In genomic region chr12:3520711-3521110, GRCh38 we compare ENCODE assay signal across 31 cellular contexts. TPM values are rescaled to one million over a fixed set of nuclear protein-coding genes. Genes with fewer than 3 reads are reported as not detected.
DNase-seq lines count a peak whose midpoint lies in the region; ATAC-seq, FAIRE-seq and TF ChIP-seq lines count a peak whose summit lies in the region.
"Had no signal": no experiment of that assay in that cellular context is flagged by ENCODE, and none has a peak within 500 bp of the region (broad histone marks: within the 10 kb centered on the region; RNA-seq: fewer than 3 reads in every experiment).

No MANE protein-coding gene starts in this region.

- dilution Hi-C loops in keratinocyte (cut with MboI; ENCODE audit: extremely low pct_ligation_motif_present, low sequenced_read_pairs) = no loop called here

- DNase-seq in DMS53 (lab: John Stamatoyannopoulos, UW) (peak; percentile 100), NCI-H1105 treated with DMSO at 0.1 percent for 48 hours (lab: John Stamatoyannopoulos, UW) (peak; percentile 59), NCI-H510A treated with DMSO at 0.1 percent for 48 hours (lab: John Stamatoyannopoulos, UW) (peak; percentile 75), keratinocyte (ENCODE audit: low read depth, low spot score) (no peak), NCI-H526 treated with DMSO at 0.1 percent for 48 hours (lab: John Stamatoyannopoulos, UW) (no peak), NCI-H2171 (lab: John Stamatoyannopoulos, UW) (no peak), Right ventricle myocardium superior (no peak)
- no peak for DNase-seq in effector CD4-positive, alpha-beta T cell
- DNase-seq: activated CD4-positive, alpha-beta T cell treated with anti-CD3 and anti-CD28 coated beads, Interleukin-2, amount 50 U/mL, for 4 hours; activated CD8-positive, alpha-beta memory T cell treated with anti-CD3 and anti-CD28 coated beads, Interleukin-2, amount 10 ng/mL, durations not matched to agents 7 days and 5 days; activated gamma-delta T cell; activated naive CD8-positive, alpha-beta T cell treated with anti-CD3 and anti-CD28 coated beads for 36 hours; activated T-cell treated with anti-CD3 and anti-CD28 coated beads, Interleukin-2, amount 50 U/mL, for 4 hours; CD4-positive, alpha-beta T cell; HCEC 1CT; KG1; naive B cell; right lobe of liver; stimulated activated naive CD8-positive, alpha-beta T cell treated with anti-CD3 and anti-CD28 coated beads, Interleukin-15, amount 100 ng/mL, for 72 hours had no signal

- H2AFZ ChIP-seq in keratinocyte (ENCODE audit: control insufficient read depth, low read length) = no peak overlapping the region

- H3K27me3 ChIP-seq in keratinocyte (ENCODE audit: control insufficient read depth, extremely low read depth, insufficient read depth, low read length) = no peaks in the 10 kb centered on the region
- H3K27me3 ChIP-seq: MG63, right lobe of liver had no signal

- no peaks in the 10 kb centered on the region for H3K36me3 ChIP-seq in keratinocyte (ENCODE audit: control insufficient read depth in 2 of 2, extremely low read depth in 1 of 2, insufficient read depth in 2 of 2, low read length in 2 of 2)
- H3K36me3 ChIP-seq: MG63, prostate gland, right lobe of liver had no signal

- no peak for ATAC-seq in Right ventricle myocardium superior (ENCODE audit: poor library complexity)
- ATAC-seq: activated CD4-positive, CD25-positive, alpha-beta regulatory T cell treated with anti-CD3 and anti-CD28 coated beads, Interleukin-2, amount 50 U/mL, for 24 hours; activated CD8-positive, alpha-beta memory T cell treated with anti-CD3 and anti-CD28 coated beads, Interleukin-2, amount 10 ng/mL, durations not matched to agents 7 days and 5 days; activated T-cell treated with anti-CD3 and anti-CD28 coated beads, Interleukin-2, amount 50 U/mL, for 4 hours; right lobe of liver; Right ventricle myocardium inferior; SK-N-SH treated with all-trans-retinoic acid at 6 μM for 48 hours; stimulated activated naive CD8-positive, alpha-beta T cell treated with anti-CD3 and anti-CD28 coated beads, Interleukin-15, amount 100 ng/mL, for 72 hours had no signal

- no peak overlapping the region for H3K9ac ChIP-seq in keratinocyte (ENCODE audit: control insufficient read depth, extremely low read depth, insufficient read depth, low read length)

- peak; percentile 39 for FAIRE-seq in keratinocyte (lab: Jason Lieb, UNC)
- FAIRE-seq: bronchial epithelial cell, GM12891, TTC549 had no signal

- no peak for TF ChIP-seq CTCF in keratinocyte (optimal IDR thresholded peaks at IDR 0.05 in 1 of 3, IDR thresholded peaks at IDR 0.05 in 1 of 3, conservative IDR thresholded peaks at IDR 0.05 in 1 of 3; ENCODE audit: extremely low read depth in 1 of 3, insufficient read depth in 2 of 3, low read length in 3 of 3)

- H3K9me1 ChIP-seq in keratinocyte (ENCODE audit: control insufficient read depth, extremely low read depth, insufficient read depth, low read length) = no peaks in the 10 kb centered on the region

- no peak overlapping the region for H3K4me3 ChIP-seq in keratinocyte (ENCODE audit: control insufficient read depth in 2 of 3, extremely low read depth in 1 of 3, insufficient read depth in 2 of 3, low read depth in 1 of 3, low read length in 3 of 3)
- H3K4me3 ChIP-seq: MG63, prostate gland, right lobe of liver had no signal

- H3K9me3 ChIP-seq in keratinocyte (ENCODE audit: control insufficient read depth, low read depth, low read length) = no peaks in the 10 kb centered on the region
- H3K9me3 ChIP-seq: MG63, prostate gland, right lobe of liver had no signal

- H3K27ac ChIP-seq in keratinocyte (ENCODE audit: control insufficient read depth, insufficient read depth, low read length) = no peak overlapping the region
- H3K27ac ChIP-seq: HL-60, prostate gland, right lobe of liver had no signal

- intact Hi-C loops in Right ventricle myocardium superior (cut with DNase I) = no loop called here

- H4K20me1 ChIP-seq in keratinocyte (ENCODE audit: control insufficient read depth, extremely low read depth, insufficient read depth, low read length) = no peaks in the 10 kb centered on the region

- H3K4me2 ChIP-seq in keratinocyte (ENCODE audit: control insufficient read depth, extremely low read depth, insufficient read depth, low read depth, low read length) = no peak overlapping the region

- peaks cover 7% of the 10 kb centered on the region for H3K4me1 ChIP-seq in keratinocyte (ENCODE audit: control insufficient read depth, extremely low read depth, insufficient read depth, low read length)
- H3K4me1 ChIP-seq: prostate gland, right lobe of liver had no signal

- no peaks in the 10 kb centered on the region for H3K79me2 ChIP-seq in keratinocyte (ENCODE audit: control insufficient read depth, insufficient read depth, low read length)

RNA-seq across cellular contexts. Expression of gene PRMT8, which starts 29.7 kb away (rescaled TPM):
- polyA plus RNA-seq in keratinocyte = 1.0 to 4.0 TPM (median 2.7 TPM) in 3 replicates
- 2.4 TPM for polyA plus RNA-seq in keratinocyte (2011; ENCODE audit: low read depth)
- polyA plus RNA-seq in keratinocyte (2011; cell fraction: cytosol; rRNA removed) = 2.8 and 2.9 TPM in 2 replicates
- polyA plus RNA-seq in keratinocyte (2011; cell fraction: nucleus; rRNA removed) = 9.6 and 11.5 TPM in 2 replicates
- 0.91 and 4.3 TPM in 2 replicates for polyA plus RNA-seq in keratinocyte (2012; ENCODE audit: low replicate concordance)
- polyA minus RNA-seq in keratinocyte = 0.79 to 5.1 TPM (median 4.7 TPM) in 3 replicates
- 0.77 TPM for polyA minus RNA-seq in keratinocyte (2011; cell fraction: cytosol; rRNA and poly(A)+ RNA removed)
- 3.3 and 6.8 TPM in 2 replicates for polyA minus RNA-seq in keratinocyte (2011; cell fraction: nucleus; rRNA and poly(A)+ RNA removed)
- not detected for total RNA-seq in Right ventricle myocardium superior
- total RNA-seq: activated CD8-positive, alpha-beta memory T cell treated with anti-CD3 and anti-CD28 coated beads, Interleukin-2, amount 10 ng/mL, durations not matched to agents 7 days and 5 days; activated naive CD8-positive, alpha-beta T cell treated with anti-CD3 and anti-CD28 coated beads for 36 hours; activated T-cell treated with anti-CD3 and anti-CD28 coated beads, Interleukin-2, amount 50 U/mL, for 4 hours; CD4-positive, alpha-beta T cell; epithelial cell of proximal tubule; left ventricle myocardium superior; mesenteric fat pad; right lobe of liver; Right ventricle myocardium inferior had no signal

Comparison
In these comparisons a context has a peak if more than half of its experiments do, and no peak if none do; other contexts are left out.
1. DNase-seq: peak in DMS53 (single experiment), NCI-H1105 treated with DMSO at 0.1 percent for 48 hours (single experiment) and NCI-H510A treated with DMSO at 0.1 percent for 48 hours (single experiment); none in keratinocyte (single experiment), NCI-H526 treated with DMSO at 0.1 percent for 48 hours (single experiment), effector CD4-positive, alpha-beta T cell (single experiment), NCI-H2171 (single experiment) and Right ventricle myocardium superior (single experiment).